Comparison of ENCODE assay signal across 13 cellular contexts in the genomic region with DNA sequence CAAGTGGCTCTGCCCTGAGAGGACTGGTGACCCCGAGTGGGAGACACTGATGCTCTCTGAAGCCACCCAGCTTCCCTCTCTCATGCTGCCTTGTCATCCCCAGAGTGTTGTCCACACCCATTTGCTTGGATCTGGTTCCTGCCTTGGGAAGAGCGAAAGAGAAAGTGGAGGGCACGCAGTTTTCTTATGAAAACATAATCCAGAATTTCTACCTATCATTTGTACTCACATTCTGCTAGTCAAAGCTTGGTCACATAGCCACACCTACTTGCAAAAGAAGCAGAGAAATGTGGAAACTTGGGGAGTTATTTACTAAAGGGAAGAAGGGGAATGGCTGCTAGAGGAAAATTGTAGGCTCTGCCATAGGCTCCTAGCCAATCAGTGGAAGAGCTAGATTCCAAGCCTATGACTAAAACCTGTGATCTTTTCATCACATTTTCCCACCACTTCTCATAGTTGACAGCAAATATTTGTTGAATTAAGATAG.
DNase-seq lines count a peak whose midpoint lies in the region; ATAC-seq and TF ChIP-seq lines count a peak whose summit lies in the region.
"Had no signal": no experiment of that assay in that cellular context is flagged by ENCODE, and none has a peak within 500 bp of the region (broad histone marks: within the 10 kb centered on the region; RNA-seq: fewer than 3 reads in every experiment).

No MANE protein-coding gene starts in this region.

- CTCF ChIA-PET in PC-9 (lab: Charles Lee): interaction anchor here (0.7 kb wide), 1 partner anchor 61 kb away, joined by 3 read pairs; no protein-coding TSS in a partner anchor

- no TSS peak for BruUV-seq in PC-9 (replicated peaks; lab: Mats Ljungman, UMichigan)

- H3F3A ChIP-seq in PC-9 (ENCODE audit: insufficient read depth, low read depth): peaks cover 65% of the 10 kb centered on the region

- H4K20me1 ChIP-seq in PC-9 (ENCODE audit: insufficient read depth): no peaks in the 10 kb centered on the region

- peak overlapping the region; percentile 96 for H3K27ac ChIP-seq in PC-9
- H3K27ac ChIP-seq in esophagus squamous epithelium: peak overlapping the region; percentile 43 to 88 (median 78)
- H3K27ac ChIP-seq: WERI-Rb-1 had no signal

- H3K9me3 ChIP-seq in PC-9 (ENCODE audit: insufficient read depth, low read depth) (no peaks in the 10 kb centered on the region), esophagus squamous epithelium (no peaks in the 10 kb centered on the region)
- H3K9me3 ChIP-seq: right lobe of liver had no signal

- POLR2A ChIA-PET in PC-9 (lab: Charles Lee; ENCODE audit: unreplicated experiment): interaction anchor here (0.5 to 0.7 kb wide), 7 partner anchors 29 to 793 kb away, joined by 3 to 6 read pairs (median 4); a partner anchor contains a TSS

- H3K9me2 ChIP-seq in PC-9 (ENCODE audit: insufficient read depth): no peaks in the 10 kb centered on the region

- H3K36me3 ChIP-seq in PC-9 (ENCODE audit: low read depth) (peaks cover under 1% of the 10 kb centered on the region; the same call in 1 of the 2 replicates), esophagus squamous epithelium (no peaks in the 10 kb centered on the region)
- H3K36me3 ChIP-seq: right lobe of liver, WERI-Rb-1 had no signal

- peak overlapping the region; percentile 23; the same call in 1 of the 2 replicates for H3K4me3 ChIP-seq in PC-9
- peak overlapping the region in 1 of 4 donors; percentile 14 for H3K4me3 ChIP-seq in esophagus squamous epithelium
- H3K4me3 ChIP-seq: right lobe of liver had no signal

- peak; percentile 84 for DNase-seq in AG08396 (ENCODE audit: low spot score)
- DNase-seq in PC-9: peak; percentile 65 to 100
- no peak for DNase-seq in esophagus squamous epithelium (lab: John Stamatoyannopoulos, UW)
- DNase-seq in omental fat pad (ENCODE audit: low spot score): no peak
- DNase-seq in activated CD8-positive, alpha-beta memory T cell treated with anti-CD3 and anti-CD28 coated beads, Interleukin-2, amount 50 U/mL, for 48 hours: no peak
- DNase-seq in NCI-H2196 treated with DMSO at 0.1 percent for 48 hours (lab: John Stamatoyannopoulos, UW; ENCODE audit: unreplicated experiment): no peak
- DNase-seq: activated naive CD4-positive, alpha-beta T cell treated with anti-CD3 and anti-CD28 coated beads, Interleukin-2, amount 50 U/mL, for 16 hours; CD4-positive, CD25-positive, alpha-beta regulatory T cell; NCI-H69; right lobe of liver; WERI-Rb-1 had no signal

- no peak for TF ChIP-seq POLR2A in esophagus squamous epithelium (IDR thresholded peaks at IDR 0.05)

- peaks cover 95% of the 10 kb centered on the region for H3K4me1 ChIP-seq in PC-9 (replicated peaks; ENCODE audit: insufficient read depth)
- H3K4me1 ChIP-seq in esophagus squamous epithelium: peaks cover 12 to 42% (median 21%) of the 10 kb centered on the region in 3 donors

- WGBS in esophagus squamous epithelium, 2 donors: 34 to 43% methylated on average over 3 of the region's 3 CpGs

- intact Hi-C loops in PC-9 (cut with micrococcal nuclease; ENCODE audit: unreplicated experiment): loop anchor here (1.0 to 10.0 kb wide), 12 partner anchors 13 to 524 kb away; a partner anchor contains a TSS
- intact Hi-C loops in esophagus squamous epithelium (cut with DNase I): no loop called here

- peaks cover 6% of the 10 kb centered on the region for H3K79me2 ChIP-seq in PC-9 (ENCODE audit: low read depth)

- H3K4me2 ChIP-seq in PC-9: peak overlapping the region; percentile 67

- TF ChIP-seq CTCF in PC-9 (conservative IDR thresholded peaks at IDR 0.05) (no peak), esophagus squamous epithelium (IDR thresholded peaks at IDR 0.05) (no peak), omental fat pad (IDR thresholded peaks at IDR 0.05) (no peak)

- ATAC-seq in omental fat pad (ENCODE audit: low FRiP score) (peak; percentile 84), GM21737 (IDR thresholded peaks at IDR 0.05; ENCODE audit: unreplicated experiment) (no peak), HG02623 (IDR thresholded peaks at IDR 0.05; ENCODE audit: unreplicated experiment) (no peak)

- no peak overlapping the region for H2AFZ ChIP-seq in PC-9

- H3K27me3 ChIP-seq in PC-9 (ENCODE audit: insufficient read depth, low read depth): no peaks in the 10 kb centered on the region
- no peaks in the 10 kb centered on the region for H3K27me3 ChIP-seq in esophagus squamous epithelium
- H3K27me3 ChIP-seq: right lobe of liver had no signal

Comparison
In these comparisons a context has a peak if more than half of its experiments do, and no peak if none do; other contexts are left out.
1. DNase-seq: peak in AG08396 (single experiment) and PC-9 (2 of 2); none in esophagus squamous epithelium (single experiment), omental fat pad (single experiment), activated CD8-positive, alpha-beta memory T cell treated with anti-CD3 and anti-CD28 coated beads, Interleukin-2, amount 50 U/mL, for 48 hours (single experiment) and NCI-H2196 treated with DMSO at 0.1 percent for 48 hours (single experiment).